Comparison of ENCODE assay signal across 7 cellular contexts in genomic region chr11:134223836-134224709, GRCh38. TPM values are rescaled to one million over a fixed set of nuclear protein-coding genes. Genes with fewer than 3 reads are reported as not detected.
DNase-seq lines count a peak whose midpoint lies in the region; ATAC-seq and TF ChIP-seq lines count a peak whose summit lies in the region.

TSS of gene NCAPD3 (minus strand) at chr11:134223967. CDS start at chr11:134223926, 41 bp downstream.
TSS of gene VPS26B (plus strand) at chr11:134224671. CDS start at chr11:134225123, 452 bp downstream.

- peak within 1 kb of the TSS; percentile 87 for H2AFZ ChIP-seq in hepatocyte

- H3K4me1 ChIP-seq in hepatocyte (ENCODE audit: insufficient read depth), result peaks cover 17% of the 10 kb centered on the region

- no peaks in the 10 kb centered on the region for H3K9me3 ChIP-seq in hepatocyte (ENCODE audit: low read depth)

- H3K9me2 ChIP-seq in hepatocyte (replicated peaks; ENCODE audit: insufficient read depth), result no peaks in the 10 kb centered on the region

- peak within 1 kb of the TSS; percentile 98 for H3K4me2 ChIP-seq in hepatocyte

- peak within 1 kb of the TSS; percentile 78 for H3K4me3 ChIP-seq in hepatocyte

- peak within 1 kb of the TSS; percentile 86 for H3K27ac ChIP-seq in hepatocyte

- WGBS in hepatocyte (ENCODE audit: low lambda C conversion rate, missing lambda C conversion rate), result under 1% methylated on average over 61 of the region's 89 CpGs

- no peaks in the 10 kb centered on the region for H3K36me3 ChIP-seq in hepatocyte (replicated peaks; ENCODE audit: insufficient read depth, low read depth)

- TF ChIP-seq CTCF in hepatocyte (IDR thresholded peaks at IDR 0.05; ENCODE audit: poor library complexity), result no peak

- no peaks in the 10 kb centered on the region for H3K27me3 ChIP-seq in hepatocyte

- ATAC-seq in GM18508 (IDR thresholded peaks at IDR 0.05; ENCODE audit: insufficient read depth, unreplicated experiment), result peak; percentile 47
- ATAC-seq in HG03025 (IDR thresholded peaks at IDR 0.05; ENCODE audit: low FRiP score, unreplicated experiment), result peak; percentile 78

- DNase-seq in NCI-H2081 (lab: John Stamatoyannopoulos, UW), result peak; percentile 96 to 99
- peak; percentile 86 for DNase-seq in T1000 (lab: John Stamatoyannopoulos, UW)
- peak; percentile 99 for DNase-seq in astrocyte of the hippocampus (ENCODE audit: low read depth, low spot score)
- DNase-seq in hepatocyte (ENCODE audit: low spot score), result peak; percentile 98
- DNase-seq in retina, result peak; percentile 98

- peaks cover 25% of the 10 kb centered on the region for H4K20me1 ChIP-seq in hepatocyte (ENCODE audit: insufficient read depth, poor library complexity, severe bottlenecking)

- peaks cover 68% of the 10 kb centered on the region for H3K79me2 ChIP-seq in hepatocyte

RNA-seq across cellular contexts. Expression of gene NCAPD3, which starts in this region (rescaled TPM):
- total RNA-seq in hepatocyte, result 9.5 and 16.5 TPM in 2 replicates
- polyA plus RNA-seq in hepatocyte, result 5.8 and 8.8 TPM in 2 replicates

RNA-seq across cellular contexts. Expression of gene VPS26B, which starts in this region (rescaled TPM):
- total RNA-seq in hepatocyte, result 25.7 and 28.2 TPM in 2 replicates
- 29.5 and 37.3 TPM in 2 replicates for polyA plus RNA-seq in hepatocyte

Comparison
In these comparisons a context has a peak if more than half of its experiments do, and no peak if none do; other contexts are left out.
1. Peak in every context shown above with its lines: DNase-seq, ATAC-seq, H3K4me3 ChIP-seq and H3K27ac ChIP-seq.